ENCODE assay signal across 25 cellular contexts in genomic region chr10:127151541-127151940, GRCh38. TPM values are rescaled to one million over a fixed set of nuclear protein-coding genes. Genes with fewer than 3 reads are reported as not detected.
DNase-seq lines count a peak whose midpoint lies in the region; TF ChIP-seq lines count a peak whose summit lies in the region.
"Had no signal": no experiment of that assay in that cellular context is flagged by ENCODE, and none has a peak within 500 bp of the region (broad histone marks: within the 10 kb centered on the region; RNA-seq: fewer than 3 reads in every experiment).

No MANE protein-coding gene starts in this region.

- dilution Hi-C loops in mammary epithelial cell (cut with HindIII; ENCODE audit: low sequenced_read_pairs) = no loop called here

- H3K27ac ChIP-seq in mammary epithelial cell (ENCODE audit: insufficient read depth, low read depth, low read length) (no peak overlapping the region), esophagus muscularis mucosa (replicated peaks in 1 of 4) (no peak overlapping the region)
- H3K27ac ChIP-seq: body of pancreas, esophagus squamous epithelium, gastrocnemius medialis, psoas muscle, skin epidermis had no signal

- no peaks in the 10 kb centered on the region for H3K9me3 ChIP-seq in mammary epithelial cell (replicated peaks; ENCODE audit: insufficient read depth, low read length)
- no peaks in the 10 kb centered on the region for H3K9me3 ChIP-seq in esophagus muscularis mucosa
- H3K9me3 ChIP-seq: body of pancreas, esophagus squamous epithelium, gastrocnemius medialis, psoas muscle had no signal

- H3K79me2 ChIP-seq in mammary epithelial cell (ENCODE audit: insufficient read depth, low read length) = no peaks in the 10 kb centered on the region

- WGBS in mammary epithelial cell (ENCODE audit: low coverage, missing lambda C conversion rate) = 90% methylated on average over 10 of the region's 10 CpGs
- WGBS in esophagus muscularis mucosa = 96% methylated on average over 10 of the region's 10 CpGs

- no TSS peak for BruUV-seq in mammary epithelial cell (replicated peaks; lab: Mats Ljungman, UMichigan)

- H3K36me3 ChIP-seq in mammary epithelial cell (ENCODE audit: insufficient read depth, low read length) (no peaks in the 10 kb centered on the region), esophagus muscularis mucosa (peaks cover 0 to 12% (median 0%) of the 10 kb centered on the region in 4 donors)
- H3K36me3 ChIP-seq: gastrocnemius medialis had no signal

- no peak overlapping the region for H3K9ac ChIP-seq in mammary epithelial cell (ENCODE audit: insufficient read depth, low read length)

- H3K4me1 ChIP-seq in mammary epithelial cell (ENCODE audit: insufficient read depth, low read length) (peaks cover 52% of the 10 kb centered on the region), esophagus muscularis mucosa (peaks cover 0 to 10% (median 4%) of the 10 kb centered on the region in 4 donors)
- H3K4me1 ChIP-seq: body of pancreas, gastrocnemius medialis, psoas muscle had no signal

- H2AFZ ChIP-seq in mammary epithelial cell (ENCODE audit: low read depth, low read length) = no peak overlapping the region

- no peaks in the 10 kb centered on the region for H4K20me1 ChIP-seq in mammary epithelial cell (ENCODE audit: insufficient read depth, low read length)

- no peak for TF ChIP-seq POLR2A in esophagus muscularis mucosa (IDR thresholded peaks at IDR 0.05; ENCODE audit: low read depth)

- H3K27me3 ChIP-seq in mammary epithelial cell (ENCODE audit: insufficient read depth, low read length) (no peaks in the 10 kb centered on the region), esophagus muscularis mucosa (no peaks in the 10 kb centered on the region)
- H3K27me3 ChIP-seq: body of pancreas, esophagus squamous epithelium, gastrocnemius medialis had no signal

- no peak for TF ChIP-seq EP300 in esophagus muscularis mucosa (IDR thresholded peaks at IDR 0.05)

- H3K4me2 ChIP-seq in mammary epithelial cell (ENCODE audit: insufficient read depth, low read depth, low read length) = no peak overlapping the region

- intact Hi-C loops in mammary epithelial cell (cut with micrococcal nuclease) = no loop called here
- intact Hi-C loops in esophagus muscularis mucosa (cut with DNase I) = no loop called here

- peak; percentile 63 for DNase-seq in A172 (ENCODE audit: low spot score)
- peak; percentile 20 for DNase-seq in M059J (ENCODE audit: low read depth)
- DNase-seq in mammary epithelial cell = peak; percentile 2
- DNase-seq in kidney glomerular epithelial cell (lab: John Stamatoyannopoulos, UW) = peak; percentile 13
- DNase-seq in NCI-H345 (lab: John Stamatoyannopoulos, UW) = no peak
- DNase-seq in occipital lobe (lab: John Stamatoyannopoulos, UW) = no peak
- DNase-seq in islet precursor cell = no peak
- DNase-seq in esophagus muscularis mucosa (ENCODE audit: extremely low spot score) = no peak
- DNase-seq: 8988T; activated CD4-positive, alpha-beta memory T cell treated with anti-CD3 and anti-CD28 coated beads, Interleukin-2, amount 10 ng/mL, durations not matched to agents 7 days and 5 days; activated effector memory CD4-positive, alpha-beta T cell treated with Interleukin-2 at 50 U/mL for 16 hours; activated naive CD8-positive, alpha-beta T cell treated with anti-CD3 and anti-CD28 coated beads, Interleukin-2, amount 10 ng/mL, durations not matched to agents 7 days and 5 days; body of pancreas; CD8-positive, alpha-beta memory T cell; DMS153; effector memory CD4-positive, alpha-beta T cell; esophagus squamous epithelium; gastrocnemius medialis; GDM1; NCI-H187 treated with DMSO at 0.1 percent for 48 hours; NCI-H774; psoas muscle had no signal

- CTCF ChIA-PET in mammary epithelial cell (lab: Charles Lee; ENCODE audit: low non-redundant PET) = no interaction called here

- H3K4me3 ChIP-seq in mammary epithelial cell (replicated peaks in 1 of 3; ENCODE audit: insufficient read depth in 1 of 3, low read depth in 2 of 3, low read length in 3 of 3) (no peak overlapping the region), esophagus muscularis mucosa (no peak overlapping the region)
- H3K4me3 ChIP-seq: body of pancreas, esophagus squamous epithelium, gastrocnemius medialis, K562, psoas muscle, skin epidermis had no signal

- in situ Hi-C loops in mammary epithelial cell (cut with MboI; ENCODE audit: low sequenced_read_pairs in 2 of 2) = no loop called here

- TF ChIP-seq CTCF in mammary epithelial cell (conservative IDR thresholded peaks at IDR 0.05 in 1 of 2, IDR thresholded peaks at IDR 0.05 in 1 of 2; ENCODE audit: extremely low read depth in 1 of 2, insufficient read depth in 1 of 2, low read depth in 1 of 2, low read length in 2 of 2) (no peak), esophagus muscularis mucosa (IDR thresholded peaks at IDR 0.05) (no peak)

RNA-seq across cellular contexts. Expression of gene INSYN2A, which starts 44.9 kb away (rescaled TPM):
- total RNA-seq in A172 (2014; rRNA removed; shearing (Covaris generic)) = 0.05 and 0.29 TPM in 2 replicates
- 0.10 and 0.79 TPM in 2 replicates for total RNA-seq in M059J (2014; rRNA removed; shearing (Covaris generic))
- under 1 TPM; 0.07 to 0.17 TPM for total RNA-seq in mammary epithelial cell
- polyA plus RNA-seq in mammary epithelial cell = 0.14 TPM
- not detected for polyA minus RNA-seq in mammary epithelial cell
- 7.8 TPM for total RNA-seq in occipital lobe
- total RNA-seq in esophagus muscularis mucosa = under 1 TPM in 3 of 4 donors, not detected in 1; 0.33 to 0.52 (median 0.42) TPM
- total RNA-seq: activated CD4-positive, alpha-beta memory T cell treated with anti-CD3 and anti-CD28 coated beads, Interleukin-2, amount 10 ng/mL, durations not matched to agents 7 days and 5 days; activated naive CD8-positive, alpha-beta T cell treated with anti-CD3 and anti-CD28 coated beads, Interleukin-2, amount 10 ng/mL, durations not matched to agents 7 days and 5 days; body of pancreas; CD8-positive, alpha-beta memory T cell; gastrocnemius medialis; K562; lung microvascular endothelial cell had no signal
- polyA plus RNA-seq: CD8-positive, alpha-beta memory T cell; K562 had no signal

Comparison
In these comparisons a context has a peak if more than half of its experiments do, and no peak if none do; other contexts are left out.
1. DNase-seq: peak in A172 (single experiment), M059J (single experiment), mammary epithelial cell (single experiment) and kidney glomerular epithelial cell (single experiment); none in NCI-H345 (single experiment), occipital lobe (single experiment), islet precursor cell (single experiment) and esophagus muscularis mucosa (single experiment).